ENCODE assay signal across 1 cellular context in genomic region chr16:84144301-84144858, GRCh38.
A peak's percentile ranks its signal among the peaks of the same experiment; 100 is the strongest.
TF ChIP-seq lines count a peak whose summit lies in the region.

No MANE protein-coding gene starts in this region.

TF ChIP-seq in HepG2, 621 proteins besides CTCF, POLR2A, EP300 and RAD21 (continued from another document):
- TF ChIP-seq ZBED4 (CRISPR knock-in tag; IDR thresholded peaks at IDR 0.05; ENCODE audit: borderline replicate concordance) (no peak), KMT2B (CRISPR knock-in tag; IDR thresholded peaks at IDR 0.05) (peak; percentile 22; the same call in 1 of the 2 replicates), ERF (CRISPR knock-in tag; IDR thresholded peaks at IDR 0.05) (peak; percentile 9; the same call in 1 of the 2 replicates), SMARCE1 (IDR thresholded peaks at IDR 0.05; ENCODE audit: borderline replicate concordance) (no peak), NRL (CRISPR knock-in tag; IDR thresholded peaks at IDR 0.05; ENCODE audit: borderline replicate concordance) (0 out of 2 replicates have a peak, but pooled peaks have one; percentile 17), ZNF292 (CRISPR knock-in tag; IDR thresholded peaks at IDR 0.05; ENCODE audit: borderline replicate concordance, low read depth) (peak; percentile 34), ZNF878 (CRISPR knock-in tag; IDR thresholded peaks at IDR 0.05) (no peak), YEATS2 (CRISPR knock-in tag; IDR thresholded peaks at IDR 0.05; ENCODE audit: borderline replicate concordance) (no peak), MED13 (CRISPR knock-in tag; IDR thresholded peaks at IDR 0.05) (0 out of 2 replicates have a peak, but pooled peaks have one; percentile 6), PATZ1 (CRISPR knock-in tag; IDR thresholded peaks at IDR 0.05) (no peak), MAFK (conservative IDR thresholded peaks at IDR 0.05 in 1 of 2, IDR thresholded peaks at IDR 0.05 in 1 of 2; ENCODE audit: low read length in 2 of 2) (no peak), ZNF737 (CRISPR knock-in tag; IDR thresholded peaks at IDR 0.05; ENCODE audit: borderline replicate concordance) (no peak), KAT8 (CRISPR knock-in tag; IDR thresholded peaks at IDR 0.05) (no peak), ATF6 (CRISPR knock-in tag; conservative IDR thresholded peaks at IDR 0.05) (no peak), ASH2L (IDR thresholded peaks at IDR 0.05; ENCODE audit: insufficient read length, low read depth, low read length) (no peak), KDM1A (CRISPR knock-in tag; IDR thresholded peaks at IDR 0.05) (no peak), HIVEP1 (CRISPR knock-in tag; IDR thresholded peaks at IDR 0.05) (peak; percentile 55; the same call in 1 of the 2 replicates)
TF ChIP-seq in HepG2: peak in this region for 28.
